In genomic region chr16:53435066-53435688, GRCh38 we compare ENCODE assay signal across 1 cellular context.
A peak's percentile ranks its signal among the peaks of the same experiment; 100 is the strongest.
TF ChIP-seq lines count a peak whose summit lies in the region.

No MANE protein-coding gene starts in this region.

TF ChIP-seq in HepG2, 621 proteins besides CTCF, POLR2A, EP300 and RAD21 (continued from another document and continues in another):
- TF ChIP-seq PRDM15 (CRISPR knock-in tag; IDR thresholded peaks at IDR 0.05) (no peak), ZSCAN30 (CRISPR knock-in tag; IDR thresholded peaks at IDR 0.05) (0 out of 2 replicates have a peak, but pooled peaks have one; percentile 12), SNAPC5 (CRISPR knock-in tag; IDR thresholded peaks at IDR 0.05; ENCODE audit: borderline replicate concordance) (no peak), NR2F2 (IDR thresholded peaks at IDR 0.05; ENCODE audit: borderline replicate concordance, low read depth) (no peak), MLX (CRISPR knock-in tag; IDR thresholded peaks at IDR 0.05) (0 out of 2 replicates have a peak, but pooled peaks have one; percentile 46), ZNF570 (CRISPR knock-in tag; IDR thresholded peaks at IDR 0.05; ENCODE audit: borderline replicate concordance) (no peak), U2AF1 (optimal IDR thresholded peaks at IDR 0.05; ENCODE audit: low read depth, low read length) (no peak), PHF20 (CRISPR knock-in tag; IDR thresholded peaks at IDR 0.05) (no peak), ZGPAT (CRISPR knock-in tag; IDR thresholded peaks at IDR 0.05) (no peak), AKAP8 (CRISPR knock-in tag; IDR thresholded peaks at IDR 0.05) (no peak), ELF1 (CRISPR knock-in tag; IDR thresholded peaks at IDR 0.05) (peak; percentile 91), ZBTB20 (CRISPR knock-in tag; IDR thresholded peaks at IDR 0.05; ENCODE audit: borderline replicate concordance, low read depth) (no peak), ZFP41 (CRISPR knock-in tag; IDR thresholded peaks at IDR 0.05; ENCODE audit: borderline replicate concordance) (no peak), RARA (CRISPR knock-in tag; IDR thresholded peaks at IDR 0.05) (no peak), SUZ12 (IDR thresholded peaks at IDR 0.05; ENCODE audit: low read depth, low read length) (no peak), SSRP1 (CRISPR knock-in tag; IDR thresholded peaks at IDR 0.05) (no peak), HMGXB3 (CRISPR knock-in tag; IDR thresholded peaks at IDR 0.05; ENCODE audit: borderline replicate concordance) (peak; percentile 99), ZNF549 (CRISPR knock-in tag; IDR thresholded peaks at IDR 0.05) (no peak), TBX2 (CRISPR knock-in tag; IDR thresholded peaks at IDR 0.05; ENCODE audit: borderline replicate concordance) (no peak), ZSCAN21 (CRISPR knock-in tag; IDR thresholded peaks at IDR 0.05; ENCODE audit: borderline replicate concordance) (no peak), YY1 (IDR thresholded peaks at IDR 0.05; ENCODE audit: insufficient read depth, insufficient replicate concordance, low read depth, low read length) (peak; percentile 50), ZBTB1 (CRISPR knock-in tag; IDR thresholded peaks at IDR 0.05; ENCODE audit: borderline replicate concordance) (no peak), ZNF468 (CRISPR knock-in tag; IDR thresholded peaks at IDR 0.05) (peak; percentile 11; the same call in 1 of the 2 replicates), CENPT (CRISPR knock-in tag; IDR thresholded peaks at IDR 0.05; ENCODE audit: low read depth) (no peak), PLRG1 (conservative IDR thresholded peaks at IDR 0.05) (no peak), HNF4A (CRISPR knock-in tag; IDR thresholded peaks at IDR 0.05) (no peak), ZNF879 (CRISPR knock-in tag; IDR thresholded peaks at IDR 0.05) (0 out of 2 replicates have a peak, but pooled peaks have one; percentile 11), ZNF569 (CRISPR knock-in tag; IDR thresholded peaks at IDR 0.05; ENCODE audit: borderline replicate concordance) (no peak), ZFP37 (CRISPR knock-in tag; IDR thresholded peaks at IDR 0.05; ENCODE audit: borderline replicate concordance) (peak; percentile 0; the same call in 1 of the 2 replicates), ATF5 (CRISPR knock-in tag; IDR thresholded peaks at IDR 0.05; ENCODE audit: low read depth) (no peak), ZNF574 (CRISPR knock-in tag; IDR thresholded peaks at IDR 0.05) (peak; percentile 83), MED13 (CRISPR knock-in tag; IDR thresholded peaks at IDR 0.05) (no peak), ARID2 (CRISPR knock-in tag; IDR thresholded peaks at IDR 0.05; ENCODE audit: borderline replicate concordance) (peak; percentile 59; the same call in 1 of the 2 replicates), SKIL (CRISPR knock-in tag; IDR thresholded peaks at IDR 0.05; ENCODE audit: borderline replicate concordance) (no peak; the same call in 1 of the 2 replicates), MED8 (CRISPR knock-in tag; IDR thresholded peaks at IDR 0.05; ENCODE audit: insufficient replicate concordance) (no peak), SRSF1 (optimal IDR thresholded peaks at IDR 0.05; ENCODE audit: low read depth, low read length) (no peak), ONECUT2 (CRISPR knock-in tag; IDR thresholded peaks at IDR 0.05) (no peak), TEAD2 (CRISPR knock-in tag; IDR thresholded peaks at IDR 0.05) (no peak), POLR2AphosphoS5 (IDR thresholded peaks at IDR 0.05; ENCODE audit: low read depth, low read length) (peak; percentile 75), ZBTB4 (CRISPR knock-in tag; IDR thresholded peaks at IDR 0.05; ENCODE audit: borderline replicate concordance) (0 out of 2 replicates have a peak, but pooled peaks have one; percentile 19), DMAP1 (CRISPR knock-in tag; IDR thresholded peaks at IDR 0.05) (no peak), SKI (IDR thresholded peaks at IDR 0.05; ENCODE audit: partially characterized antibody) (no peak), MED1 (CRISPR knock-in tag; IDR thresholded peaks at IDR 0.05) (peak; percentile 14; the same call in 1 of the 2 replicates), ZNF567 (CRISPR knock-in tag; IDR thresholded peaks at IDR 0.05; ENCODE audit: borderline replicate concordance) (no peak)
